8 cellular contexts compared by ENCODE assay signal in the genomic region with DNA sequence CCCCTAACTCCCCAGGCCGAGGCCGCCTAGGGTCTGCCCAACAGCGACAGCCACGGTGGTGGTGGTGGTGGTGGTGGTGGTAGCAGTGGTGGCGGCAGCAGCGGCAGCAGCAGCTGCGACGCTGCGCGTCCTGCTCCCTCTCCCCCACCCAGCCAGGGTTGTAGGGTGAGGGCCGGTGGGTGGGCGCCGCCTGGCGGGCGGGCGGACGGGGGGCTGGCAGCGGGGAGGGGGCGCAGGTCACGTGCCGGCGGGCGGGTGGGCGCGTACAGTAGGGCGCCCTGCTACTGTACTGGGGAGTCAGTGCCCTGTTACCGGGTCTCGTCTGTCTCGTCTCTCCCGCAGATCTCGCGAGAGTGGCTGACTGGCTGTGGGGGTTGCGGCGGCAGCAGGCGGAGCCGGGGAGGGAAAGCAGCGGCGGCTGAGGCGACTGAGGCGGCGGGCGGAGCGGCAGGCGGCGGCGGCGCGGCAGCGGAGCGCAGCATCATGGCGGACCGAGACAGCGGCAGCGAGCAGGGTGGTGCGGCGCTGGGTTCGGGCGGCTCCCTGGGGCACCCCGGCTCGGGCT. TPM values are rescaled to one million over a fixed set of nuclear protein-coding genes. Genes with fewer than 3 reads are reported as not detected.
DNase-seq lines count a peak whose midpoint lies in the region; ATAC-seq and TF ChIP-seq lines count a peak whose summit lies in the region.

TSS of gene PURA (plus strand) at position 411 of the 565 bp plus-strand sequence. CDS start at position 484, 73 bp downstream.

- DNase-seq in DMS153 (lab: John Stamatoyannopoulos, UW): peak; percentile 49
- peak; percentile 88 for DNase-seq in HuH-7.5 (ENCODE audit: low spot score)
- DNase-seq in OCI-LY7 (ENCODE audit: low spot score): peak; percentile 97
- DNase-seq in activated T-cell treated with anti-CD3 and anti-CD28 coated beads for 1 hour (ENCODE audit: low read depth): peak; percentile 96
- DNase-seq in epithelial cell of prostate (ENCODE audit: low read depth, low spot score): peak; percentile 53
- peak; percentile 87 to 92 for DNase-seq in stimulated activated CD8-positive, alpha-beta memory T cell treated with anti-CD3 and anti-CD28 coated beads, Interleukin-4, amount 100 ng/mL, for 4 hours (ENCODE audit: low read depth in 2 of 2, low spot score in 1 of 2)

- CTCF ChIA-PET in OCI-LY7 (lab: Charles Lee; ENCODE audit: unreplicated experiment): interaction anchor here (0.6 kb wide), 1 partner anchor 189 kb away, joined by 3 read pairs; the partner anchor contains the start of gene PFDN1

- BruUV-seq in OCI-LY7 (replicated peaks; lab: Mats Ljungman, UMichigan): no TSS peak

- H3K9me3 ChIP-seq in OCI-LY7 (ENCODE audit: low read length): no peaks in the 10 kb centered on the region
- H3K9me3 ChIP-seq in mucosa of rectum (ENCODE audit: control insufficient read depth in 2 of 2, low read length in 2 of 2): no peaks in the 10 kb centered on the region

- peaks cover 0 to under 1% of the 10 kb centered on the region in 2 donors for H3K27me3 ChIP-seq in mucosa of rectum (ENCODE audit: control insufficient read depth in 2 of 2, insufficient read depth in 2 of 2, low read length in 2 of 2)

- peaks cover 74% of the 10 kb centered on the region for H3K4me1 ChIP-seq in OCI-LY7 (ENCODE audit: insufficient read depth, low read length, poor library complexity, severe bottlenecking)
- H3K4me1 ChIP-seq in mucosa of rectum (ENCODE audit: control insufficient read depth in 2 of 2, insufficient read depth in 2 of 2, low read length in 2 of 2): peaks cover 27 to 32% of the 10 kb centered on the region in 2 donors

- intact Hi-C loops in OCI-LY7 (cut with micrococcal nuclease; ENCODE audit: unreplicated experiment): loop anchor here (1.0 to 10.0 kb wide), 3 partner anchors 43 to 549 kb away; partner anchors contain the start of genes CYSTM1 and UBE2D2

- peak within 1 kb of the TSS; percentile 74 for H2AFZ ChIP-seq in OCI-LY7 (ENCODE audit: low read length)

- POLR2A ChIA-PET in OCI-LY7 (lab: Charles Lee): interaction anchor here (1.3 kb wide), 1 partner anchor 10 kb away, joined by 3 read pairs; no protein-coding TSS in a partner anchor

- peak within 1 kb of the TSS; percentile 85 to 87 for H3K9ac ChIP-seq in mucosa of rectum (ENCODE audit: low read depth in 1 of 2, low read length in 2 of 2)

- peak within 1 kb of the TSS; percentile 78 for H3K4me2 ChIP-seq in OCI-LY7 (ENCODE audit: low read length)

- H3K36me3 ChIP-seq in OCI-LY7 (ENCODE audit: insufficient read depth, low read length) (peaks cover 10% of the 10 kb centered on the region), mucosa of rectum (ENCODE audit: control insufficient read depth in 2 of 2, insufficient read depth in 2 of 2, low read length in 2 of 2) (no peaks in the 10 kb centered on the region)

- H3K4me3 ChIP-seq in OCI-LY7 (ENCODE audit: low read depth, low read length, poor library complexity, severe bottlenecking) (peak within 1 kb of the TSS; percentile 86), mucosa of rectum (ENCODE audit: low read length in 2 of 2) (peak within 1 kb of the TSS; percentile 86)

- ATAC-seq in GM21528 (IDR thresholded peaks at IDR 0.05; ENCODE audit: low FRiP score, unreplicated experiment): peak; percentile 91

- peak; percentile 68 for TF ChIP-seq CTCF in OCI-LY7 (conservative IDR thresholded peaks at IDR 0.05; ENCODE audit: low read length)

- H3K79me2 ChIP-seq in OCI-LY7 (ENCODE audit: insufficient read depth, low read depth, low read length): peaks cover 86% of the 10 kb centered on the region

- H4K20me1 ChIP-seq in OCI-LY7 (ENCODE audit: insufficient read depth, low read length): peaks cover 41% of the 10 kb centered on the region

- peak within 1 kb of the TSS; percentile 68 for H3K27ac ChIP-seq in OCI-LY7 (ENCODE audit: low read depth, low read length, poor library complexity, severe bottlenecking)
- peak within 1 kb of the TSS; percentile 82 for H3K27ac ChIP-seq in epithelial cell of prostate
- H3K27ac ChIP-seq in mucosa of rectum (ENCODE audit: low read depth in 2 of 2, low read length in 2 of 2): peak within 1 kb of the TSS; percentile 91 to 93

- no peaks in the 10 kb centered on the region for H3K9me2 ChIP-seq in OCI-LY7 (ENCODE audit: insufficient read depth, low read length)

RNA-seq across cellular contexts. Expression of gene PURA, which starts in this region (rescaled TPM):
- 19.3 and 19.7 TPM in 2 replicates for total RNA-seq in OCI-LY7 (2014; rRNA removed; shearing (Covaris generic))
- total RNA-seq in OCI-LY7 (2022): 19.0 and 20.7 TPM in 2 replicates

Comparison
In these comparisons a context has a peak if more than half of its experiments do, and no peak if none do; other contexts are left out.
1. Peak in every context shown above with its lines: DNase-seq, ATAC-seq, H3K4me3 ChIP-seq and H3K27ac ChIP-seq.